13 cellular contexts compared by ENCODE assay signal in the genomic region with DNA sequence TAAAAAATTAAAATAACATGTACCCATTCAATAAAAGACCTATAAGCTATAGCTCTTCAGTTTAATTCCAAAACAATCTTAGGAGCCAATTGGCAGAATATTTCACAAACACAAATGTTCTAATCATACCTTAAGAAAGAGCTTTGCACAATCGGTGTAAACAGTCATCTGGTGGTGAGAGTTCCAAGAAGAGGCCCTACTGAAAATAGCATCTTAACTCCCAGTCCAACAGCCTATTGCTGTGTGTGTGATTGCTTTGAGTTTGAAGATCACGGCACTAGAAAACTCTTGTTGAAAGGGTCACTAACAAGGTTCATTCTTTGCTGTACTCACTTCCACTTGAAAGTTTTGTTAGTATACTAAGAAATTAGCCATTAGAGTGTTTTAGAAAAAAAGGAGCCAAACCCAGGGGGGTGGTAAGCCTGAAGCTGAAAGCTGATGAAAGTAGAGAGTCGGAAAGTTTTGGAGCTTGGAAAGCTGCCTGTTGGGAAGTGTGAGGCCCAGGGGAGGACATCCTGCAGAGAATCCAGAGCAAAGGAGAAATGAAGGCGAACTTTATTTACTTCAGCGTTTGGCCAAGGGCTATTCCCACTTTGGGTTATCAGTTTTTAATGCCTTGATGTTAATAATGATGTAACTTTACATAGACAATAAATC.
DNase-seq lines count a peak whose midpoint lies in the region; ATAC-seq and TF ChIP-seq lines count a peak whose summit lies in the region.
"Had no signal": no experiment of that assay in that cellular context is flagged by ENCODE, and none has a peak within 500 bp of the region (broad histone marks: within the 10 kb centered on the region; RNA-seq: fewer than 3 reads in every experiment).

No MANE protein-coding gene starts in this region.

- H3K9ac ChIP-seq in PC-3 (ENCODE audit: low read length) (peak overlapping the region; percentile 40; the same call in 1 of the 2 replicates), subcutaneous abdominal adipose tissue (ENCODE audit: low read length in 5 of 5) (peak overlapping the region in 2 of 5 donors; percentile 39 to 63)
- H3K9ac ChIP-seq: GM23248, KMS-11 had no signal

- POLR2A ChIA-PET in PC-3 (lab: Charles Lee; ENCODE audit: unreplicated experiment): no interaction called here

- H3K36me3 ChIP-seq in GM23338 (ENCODE audit: insufficient read depth) (0 out of 2 replicates have a peak, but pooled peaks cover 4% of the 10 kb centered on the region), PC-3 (ENCODE audit: low read depth, low read length) (no peaks in the 10 kb centered on the region), subcutaneous abdominal adipose tissue (ENCODE audit: control insufficient read depth in 5 of 5, insufficient read depth in 5 of 5, low read length in 5 of 5) (no peaks in the 10 kb centered on the region)

- no peak overlapping the region for H3K4me2 ChIP-seq in GM23338
- peak overlapping the region; percentile 71 for H3K4me2 ChIP-seq in PC-3 (ENCODE audit: low read length)
- H3K4me2 ChIP-seq: KMS-11 had no signal

- H3K27ac ChIP-seq in GM23338 (ENCODE audit: low read depth): no peak overlapping the region
- peak overlapping the region; percentile 82 for H3K27ac ChIP-seq in PC-3 (ENCODE audit: low read length)
- peak overlapping the region; percentile 89 for H3K27ac ChIP-seq in subcutaneous abdominal adipose tissue (ENCODE audit: low read depth, low read length)
- H3K27ac ChIP-seq: GM23248, KMS-11 had no signal

- H3K27me3 ChIP-seq in GM23338 (ENCODE audit: insufficient read depth) (no peaks in the 10 kb centered on the region), PC-3 (ENCODE audit: low read length) (no peaks in the 10 kb centered on the region), subcutaneous abdominal adipose tissue (ENCODE audit: control insufficient read depth in 5 of 5, insufficient read depth in 4 of 5, low read length in 5 of 5) (no peaks in the 10 kb centered on the region)

- H3K27ac Mint-ChIP-seq in GM23338: no peak overlapping the region

- H3K9me2 ChIP-seq in GM23338 (ENCODE audit: insufficient read depth): peaks cover 9% of the 10 kb centered on the region; the same call in 1 of the 2 replicates
- no peaks in the 10 kb centered on the region for H3K9me2 ChIP-seq in PC-3 (replicated peaks; ENCODE audit: low read length)

- H3K4me1 Mint-ChIP-seq in GM23338: no peaks in the 10 kb centered on the region; the same call in 2 of the 3 replicates

- TF ChIP-seq CTCF in GM23338 (conservative IDR thresholded peaks at IDR 0.05; ENCODE audit: low read depth in 2 of 2) (no peak), PC-3 (conservative IDR thresholded peaks at IDR 0.05; ENCODE audit: low read depth, low read length) (no peak)

- H3F3A ChIP-seq in GM23338 (replicated peaks; ENCODE audit: low read depth) (no peaks in the 10 kb centered on the region), PC-3 (ENCODE audit: low read length, unreplicated experiment) (peaks cover 4% of the 10 kb centered on the region)

- no peaks in the 10 kb centered on the region for H3K27me3 Mint-ChIP-seq in GM23338 (ENCODE audit: insufficient read depth, low read depth, poor library complexity)

- H4K20me1 ChIP-seq in GM23338 (replicated peaks; ENCODE audit: insufficient read depth): no peaks in the 10 kb centered on the region
- H4K20me1 ChIP-seq in PC-3 (ENCODE audit: low read length): no peaks in the 10 kb centered on the region

- CTCF ChIA-PET in PC-3 (lab: Charles Lee): no interaction called here

- ATAC-seq in GM23338 (no peak), PC-3 (no peak), GM19324 (IDR thresholded peaks at IDR 0.05; ENCODE audit: low FRiP score, unreplicated experiment) (no peak)

- H3K36me3 Mint-ChIP-seq in GM23338 (ENCODE audit: low read depth): peaks cover 9% of the 10 kb centered on the region

- peaks cover 21% of the 10 kb centered on the region for H3K9me3 Mint-ChIP-seq in GM23338

- H3K4me3 ChIP-seq in GM23338: no peak overlapping the region
- no peak overlapping the region for H3K4me3 ChIP-seq in PC-3 (ENCODE audit: low read length)
- H3K4me3 ChIP-seq in subcutaneous abdominal adipose tissue (ENCODE audit: low read depth in 1 of 5, low read length in 5 of 5): peak overlapping the region in 1 of 5 donors; percentile 25
- H3K4me3 ChIP-seq: GM23248 had no signal

- DNase-seq in GM23338 (ENCODE audit: low spot score) (no peak), PC-3 (no peak), medulla oblongata (ENCODE audit: extremely low spot score) (peak; percentile 8), NOMO-1 treated with dmso at 0.1 percent for 144 hours (lab: John Stamatoyannopoulos, UW; ENCODE audit: unreplicated experiment) (no peak)
- DNase-seq in activated CD4-positive, alpha-beta T cell treated with anti-CD3 and anti-CD28 coated beads, Interleukin-2, amount 50 U/mL, for 48 hours: no peak
- DNase-seq: C1 segment of cervical spinal cord, DMS79 treated with DMSO at 0.1 percent for 48 hours, GM23248, NCI-H1930, NCI-H69 had no signal

- no peaks in the 10 kb centered on the region for H3K79me2 ChIP-seq in GM23338 (replicated peaks; ENCODE audit: insufficient read depth)
- H3K79me2 ChIP-seq in PC-3 (ENCODE audit: low read length): no peaks in the 10 kb centered on the region

- H3K4me3 Mint-ChIP-seq in GM23338: no peak overlapping the region

- intact Hi-C loops in PC-3 (cut with micrococcal nuclease): loop anchor here (1.0 to 5.0 kb wide), 4 partner anchors 59 to 179 kb away; a partner anchor contains a TSS

- H3K4me1 ChIP-seq in GM23338 (ENCODE audit: insufficient read depth) (no peaks in the 10 kb centered on the region), PC-3 (ENCODE audit: insufficient read depth, low read length) (peaks cover 31% of the 10 kb centered on the region), subcutaneous abdominal adipose tissue (ENCODE audit: control insufficient read depth in 5 of 5, insufficient read depth in 5 of 5, low read length in 5 of 5) (peaks cover 0 to 29% (median 19%) of the 10 kb centered on the region in 5 donors)

- H2AFZ ChIP-seq in GM23338: peak overlapping the region; percentile 23; the same call in 1 of the 2 replicates
- no peak overlapping the region for H2AFZ ChIP-seq in PC-3 (ENCODE audit: low read length)
- H2AFZ ChIP-seq: GM23248 had no signal

- no TSS peak for BruUV-seq in PC-3 (replicated peaks; lab: Mats Ljungman, UMichigan)

- H3K9me3 ChIP-seq in PC-3 (ENCODE audit: low read length) (no peaks in the 10 kb centered on the region), subcutaneous abdominal adipose tissue (ENCODE audit: control insufficient read depth in 5 of 5, low read length in 5 of 5) (no peaks in the 10 kb centered on the region)

TF ChIP-seq in GM23338, 12 proteins besides CTCF, POLR2A, EP300 and RAD21:
- TF ChIP-seq, protein P1, sequence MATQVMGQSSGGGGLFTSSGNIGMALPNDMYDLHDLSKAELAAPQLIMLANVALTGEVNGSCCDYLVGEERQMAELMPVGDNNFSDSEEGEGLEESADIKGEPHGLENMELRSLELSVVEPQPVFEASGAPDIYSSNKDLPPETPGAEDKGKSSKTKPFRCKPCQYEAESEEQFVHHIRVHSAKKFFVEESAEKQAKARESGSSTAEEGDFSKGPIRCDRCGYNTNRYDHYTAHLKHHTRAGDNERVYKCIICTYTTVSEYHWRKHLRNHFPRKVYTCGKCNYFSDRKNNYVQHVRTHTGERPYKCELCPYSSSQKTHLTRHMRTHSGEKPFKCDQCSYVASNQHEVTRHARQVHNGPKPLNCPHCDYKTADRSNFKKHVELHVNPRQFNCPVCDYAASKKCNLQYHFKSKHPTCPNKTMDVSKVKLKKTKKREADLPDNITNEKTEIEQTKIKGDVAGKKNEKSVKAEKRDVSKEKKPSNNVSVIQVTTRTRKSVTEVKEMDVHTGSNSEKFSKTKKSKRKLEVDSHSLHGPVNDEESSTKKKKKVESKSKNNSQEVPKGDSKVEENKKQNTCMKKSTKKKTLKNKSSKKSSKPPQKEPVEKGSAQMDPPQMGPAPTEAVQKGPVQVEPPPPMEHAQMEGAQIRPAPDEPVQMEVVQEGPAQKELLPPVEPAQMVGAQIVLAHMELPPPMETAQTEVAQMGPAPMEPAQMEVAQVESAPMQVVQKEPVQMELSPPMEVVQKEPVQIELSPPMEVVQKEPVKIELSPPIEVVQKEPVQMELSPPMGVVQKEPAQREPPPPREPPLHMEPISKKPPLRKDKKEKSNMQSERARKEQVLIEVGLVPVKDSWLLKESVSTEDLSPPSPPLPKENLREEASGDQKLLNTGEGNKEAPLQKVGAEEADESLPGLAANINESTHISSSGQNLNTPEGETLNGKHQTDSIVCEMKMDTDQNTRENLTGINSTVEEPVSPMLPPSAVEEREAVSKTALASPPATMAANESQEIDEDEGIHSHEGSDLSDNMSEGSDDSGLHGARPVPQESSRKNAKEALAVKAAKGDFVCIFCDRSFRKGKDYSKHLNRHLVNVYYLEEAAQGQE (IDR thresholded peaks at IDR 0.05; ENCODE audit: unreplicated experiment): no peak
- no peak for TF ChIP-seq NANOG (IDR thresholded peaks at IDR 0.05; ENCODE audit: borderline replicate concordance)
- no peak for TF ChIP-seq STAT1 (IDR thresholded peaks at IDR 0.05; ENCODE audit: unreplicated experiment)
- no peak for TF ChIP-seq EZH2 (IDR thresholded peaks at IDR 0.05; ENCODE audit: low read depth, unreplicated experiment)
- TF ChIP-seq, protein P2, sequence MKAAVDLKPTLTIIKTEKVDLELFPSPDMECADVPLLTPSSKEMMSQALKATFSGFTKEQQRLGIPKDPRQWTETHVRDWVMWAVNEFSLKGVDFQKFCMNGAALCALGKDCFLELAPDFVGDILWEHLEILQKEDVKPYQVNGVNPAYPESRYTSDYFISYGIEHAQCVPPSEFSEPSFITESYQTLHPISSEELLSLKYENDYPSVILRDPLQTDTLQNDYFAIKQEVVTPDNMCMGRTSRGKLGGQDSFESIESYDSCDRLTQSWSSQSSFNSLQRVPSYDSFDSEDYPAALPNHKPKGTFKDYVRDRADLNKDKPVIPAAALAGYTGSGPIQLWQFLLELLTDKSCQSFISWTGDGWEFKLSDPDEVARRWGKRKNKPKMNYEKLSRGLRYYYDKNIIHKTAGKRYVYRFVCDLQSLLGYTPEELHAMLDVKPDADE (IDR thresholded peaks at IDR 0.05): no peak
